2 cellular contexts compared by ENCODE assay signal in the genomic region with DNA sequence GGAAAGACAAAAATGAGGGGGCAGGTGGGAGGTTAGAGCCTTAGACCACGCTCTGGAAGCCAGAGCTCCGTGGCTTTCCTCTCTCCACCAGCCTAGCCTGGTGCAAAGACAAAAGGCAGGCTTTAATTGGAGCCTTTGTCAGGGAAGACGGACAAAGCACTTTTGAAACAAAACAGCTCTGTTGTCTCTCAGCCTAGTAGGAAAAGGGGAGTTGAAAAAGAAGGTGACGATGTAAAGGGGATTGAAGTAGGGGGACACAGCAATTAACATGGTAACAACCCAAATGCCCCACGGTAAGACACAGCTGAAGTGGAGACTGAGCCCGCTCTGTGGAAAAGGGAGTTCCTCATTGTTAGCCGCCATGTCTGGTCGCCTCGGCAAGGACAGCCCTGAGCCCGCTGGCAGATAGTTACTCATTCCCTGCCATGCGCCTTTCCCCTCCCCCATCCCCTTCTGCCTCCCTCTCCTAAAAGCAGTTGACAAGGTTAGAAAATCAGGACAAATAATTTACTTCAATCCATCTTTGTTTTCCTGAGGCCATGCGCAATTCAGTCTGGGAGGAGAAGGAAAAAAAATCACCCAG.
TF ChIP-seq lines count a peak whose summit lies in the region.

No MANE protein-coding gene starts in this region.

TF ChIP-seq in liver, 16 proteins besides CTCF, POLR2A, EP300 and RAD21 (continued from another document):
- TF ChIP-seq EGR1 (IDR thresholded peaks at IDR 0.05; ENCODE audit: low read depth in 2 of 2) (no peak), NR2F2 (IDR thresholded peaks at IDR 0.05) (no peak), FOXA2 (IDR thresholded peaks at IDR 0.05) (no peak)

TF ChIP-seq in HepG2, 621 proteins besides CTCF, POLR2A, EP300 and RAD21 (continued from another document):
- TF ChIP-seq, protein P1, sequence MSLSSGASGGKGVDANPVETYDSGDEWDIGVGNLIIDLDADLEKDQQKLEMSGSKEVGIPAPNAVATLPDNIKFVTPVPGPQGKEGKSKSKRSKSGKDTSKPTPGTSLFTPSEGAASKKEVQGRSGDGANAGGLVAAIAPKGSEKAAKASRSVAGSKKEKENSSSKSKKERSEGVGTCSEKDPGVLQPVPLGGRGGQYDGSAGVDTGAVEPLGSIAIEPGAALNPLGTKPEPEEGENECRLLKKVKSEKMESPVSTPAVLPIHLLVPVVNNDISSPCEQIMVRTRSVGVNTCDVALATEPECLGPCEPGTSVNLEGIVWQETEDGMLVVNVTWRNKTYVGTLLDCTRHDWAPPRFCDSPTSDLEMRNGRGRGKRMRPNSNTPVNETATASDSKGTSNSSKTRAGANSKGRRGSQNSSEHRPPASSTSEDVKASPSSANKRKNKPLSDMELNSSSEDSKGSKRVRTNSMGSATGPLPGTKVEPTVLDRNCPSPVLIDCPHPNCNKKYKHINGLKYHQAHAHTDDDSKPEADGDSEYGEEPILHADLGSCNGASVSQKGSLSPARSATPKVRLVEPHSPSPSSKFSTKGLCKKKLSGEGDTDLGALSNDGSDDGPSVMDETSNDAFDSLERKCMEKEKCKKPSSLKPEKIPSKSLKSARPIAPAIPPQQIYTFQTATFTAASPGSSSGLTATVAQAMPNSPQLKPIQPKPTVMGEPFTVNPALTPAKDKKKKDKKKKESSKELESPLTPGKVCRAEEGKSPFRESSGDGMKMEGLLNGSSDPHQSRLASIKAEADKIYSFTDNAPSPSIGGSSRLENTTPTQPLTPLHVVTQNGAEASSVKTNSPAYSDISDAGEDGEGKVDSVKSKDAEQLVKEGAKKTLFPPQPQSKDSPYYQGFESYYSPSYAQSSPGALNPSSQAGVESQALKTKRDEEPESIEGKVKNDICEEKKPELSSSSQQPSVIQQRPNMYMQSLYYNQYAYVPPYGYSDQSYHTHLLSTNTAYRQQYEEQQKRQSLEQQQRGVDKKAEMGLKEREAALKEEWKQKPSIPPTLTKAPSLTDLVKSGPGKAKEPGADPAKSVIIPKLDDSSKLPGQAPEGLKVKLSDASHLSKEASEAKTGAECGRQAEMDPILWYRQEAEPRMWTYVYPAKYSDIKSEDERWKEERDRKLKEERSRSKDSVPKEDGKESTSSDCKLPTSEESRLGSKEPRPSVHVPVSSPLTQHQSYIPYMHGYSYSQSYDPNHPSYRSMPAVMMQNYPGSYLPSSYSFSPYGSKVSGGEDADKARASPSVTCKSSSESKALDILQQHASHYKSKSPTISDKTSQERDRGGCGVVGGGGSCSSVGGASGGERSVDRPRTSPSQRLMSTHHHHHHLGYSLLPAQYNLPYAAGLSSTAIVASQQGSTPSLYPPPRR (CRISPR knock-in tag; IDR thresholded peaks at IDR 0.05; ENCODE audit: borderline replicate concordance) = no peak
- no peak for TF ChIP-seq ZNF777 (CRISPR knock-in tag; IDR thresholded peaks at IDR 0.05)
- TF ChIP-seq ZNF101 (CRISPR knock-in tag; IDR thresholded peaks at IDR 0.05; ENCODE audit: borderline replicate concordance, low read depth) = no peak
- TF ChIP-seq ZNF607 (CRISPR knock-in tag; IDR thresholded peaks at IDR 0.05; ENCODE audit: borderline replicate concordance) = no peak
- TF ChIP-seq, protein P2, sequence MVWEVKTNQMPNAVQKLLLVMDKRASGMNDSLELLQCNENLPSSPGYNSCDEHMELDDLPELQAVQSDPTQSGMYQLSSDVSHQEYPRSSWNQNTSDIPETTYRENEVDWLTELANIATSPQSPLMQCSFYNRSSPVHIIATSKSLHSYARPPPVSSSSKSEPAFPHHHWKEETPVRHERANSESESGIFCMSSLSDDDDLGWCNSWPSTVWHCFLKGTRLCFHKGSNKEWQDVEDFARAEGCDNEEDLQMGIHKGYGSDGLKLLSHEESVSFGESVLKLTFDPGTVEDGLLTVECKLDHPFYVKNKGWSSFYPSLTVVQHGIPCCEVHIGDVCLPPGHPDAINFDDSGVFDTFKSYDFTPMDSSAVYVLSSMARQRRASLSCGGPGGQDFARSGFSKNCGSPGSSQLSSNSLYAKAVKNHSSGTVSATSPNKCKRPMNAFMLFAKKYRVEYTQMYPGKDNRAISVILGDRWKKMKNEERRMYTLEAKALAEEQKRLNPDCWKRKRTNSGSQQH (CRISPR knock-in tag; IDR thresholded peaks at IDR 0.05; ENCODE audit: low read depth) = no peak
- no peak for TF ChIP-seq PTBP1 (IDR thresholded peaks at IDR 0.05; ENCODE audit: low read depth, low read length, poor library complexity, severe bottlenecking)
- TF ChIP-seq ZMYM2 (CRISPR knock-in tag; IDR thresholded peaks at IDR 0.05) = no peak
- TF ChIP-seq ZKSCAN8 (CRISPR knock-in tag; IDR thresholded peaks at IDR 0.05; ENCODE audit: borderline replicate concordance) = no peak
- TF ChIP-seq ZMAT3 (CRISPR knock-in tag; conservative IDR thresholded peaks at IDR 0.05) = no peak
- TF ChIP-seq GATAD1 (CRISPR knock-in tag; IDR thresholded peaks at IDR 0.05) = no peak
- no peak for TF ChIP-seq REPIN1 (CRISPR knock-in tag; IDR thresholded peaks at IDR 0.05; ENCODE audit: borderline replicate concordance, low read depth)
- TF ChIP-seq, protein P3, sequence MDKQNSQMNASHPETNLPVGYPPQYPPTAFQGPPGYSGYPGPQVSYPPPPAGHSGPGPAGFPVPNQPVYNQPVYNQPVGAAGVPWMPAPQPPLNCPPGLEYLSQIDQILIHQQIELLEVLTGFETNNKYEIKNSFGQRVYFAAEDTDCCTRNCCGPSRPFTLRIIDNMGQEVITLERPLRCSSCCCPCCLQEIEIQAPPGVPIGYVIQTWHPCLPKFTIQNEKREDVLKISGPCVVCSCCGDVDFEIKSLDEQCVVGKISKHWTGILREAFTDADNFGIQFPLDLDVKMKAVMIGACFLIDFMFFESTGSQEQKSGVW (CRISPR knock-in tag; IDR thresholded peaks at IDR 0.05; ENCODE audit: borderline replicate concordance) = no peak
- TF ChIP-seq, protein P4, sequence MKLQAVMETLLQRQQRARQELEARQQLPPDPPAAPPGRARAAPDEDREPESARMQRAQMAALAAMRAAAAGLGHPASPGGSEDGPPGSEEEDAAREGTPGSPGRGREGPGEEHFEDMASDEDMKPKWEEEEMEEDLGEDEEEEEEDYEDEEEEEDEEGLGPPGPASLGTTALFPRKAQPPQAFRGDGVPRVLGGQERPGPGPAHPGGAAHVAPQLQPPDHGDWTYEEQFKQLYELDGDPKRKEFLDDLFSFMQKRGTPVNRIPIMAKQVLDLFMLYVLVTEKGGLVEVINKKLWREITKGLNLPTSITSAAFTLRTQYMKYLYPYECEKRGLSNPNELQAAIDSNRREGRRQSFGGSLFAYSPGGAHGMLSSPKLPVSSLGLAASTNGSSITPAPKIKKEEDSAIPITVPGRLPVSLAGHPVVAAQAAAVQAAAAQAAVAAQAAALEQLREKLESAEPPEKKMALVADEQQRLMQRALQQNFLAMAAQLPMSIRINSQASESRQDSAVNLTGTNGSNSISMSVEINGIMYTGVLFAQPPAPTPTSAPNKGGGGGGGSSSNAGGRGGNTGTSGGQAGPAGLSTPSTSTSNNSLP (IDR thresholded peaks at IDR 0.05; ENCODE audit: low read depth, low read length) = no peak
- TF ChIP-seq ELF4 (CRISPR knock-in tag; IDR thresholded peaks at IDR 0.05; ENCODE audit: borderline replicate concordance) = no peak
- no peak for TF ChIP-seq ZNF468 (CRISPR knock-in tag; IDR thresholded peaks at IDR 0.05)
